In the genomic region with DNA sequence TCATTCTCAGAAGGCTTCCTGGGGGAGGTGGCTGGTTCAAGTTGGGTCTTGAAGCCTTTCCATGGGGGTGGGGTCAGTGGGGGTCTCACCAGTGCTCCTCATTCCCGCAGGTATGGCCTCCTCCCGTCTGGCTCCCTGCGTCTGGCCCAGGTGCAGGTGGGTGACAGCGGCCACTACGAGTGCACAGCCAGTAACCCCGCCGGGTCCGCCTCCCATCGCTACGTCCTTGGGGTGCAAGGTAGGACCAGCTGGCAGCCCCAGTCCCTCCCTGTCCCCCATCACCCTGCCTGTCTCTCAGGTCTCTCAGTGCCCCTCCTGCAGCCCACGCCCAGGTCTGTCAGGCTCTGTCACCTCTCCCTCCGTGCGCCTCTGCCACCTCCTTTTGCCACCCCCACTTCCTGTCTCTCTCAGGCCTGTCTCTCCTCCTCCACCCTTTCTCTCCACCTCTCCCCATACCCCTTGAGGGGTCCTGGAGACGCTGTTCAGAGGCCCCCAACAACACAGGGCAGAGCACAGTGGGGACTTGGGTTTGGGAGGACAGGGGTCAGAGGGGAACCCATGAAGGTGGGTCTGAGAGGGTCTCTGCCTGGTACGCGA, we compare ENCODE assay signal across 2 cellular contexts.
TF ChIP-seq lines count a peak whose summit lies in the region.

No MANE protein-coding gene starts in this region.

TF ChIP-seq in HEK293, 187 proteins besides CTCF, POLR2A, EP300 and RAD21:
- TF ChIP-seq GLIS2 (tag by site-specific recombination; IDR thresholded peaks at IDR 0.05): peak; percentile 34; the same call in 1 of the 2 replicates
- TF ChIP-seq EGR2 (tag by site-specific recombination; IDR thresholded peaks at IDR 0.05; ENCODE audit: low read depth): peak; percentile 61; the same call in 1 of the 2 replicates
- no peak for TF ChIP-seq ZNF266 (tag by site-specific recombination; IDR thresholded peaks at IDR 0.05; ENCODE audit: low read depth)
- TF ChIP-seq ZFHX2 (tag by site-specific recombination; conservative IDR thresholded peaks at IDR 0.05): peak; percentile 69
- no peak for TF ChIP-seq ZNF677 (tag by site-specific recombination; IDR thresholded peaks at IDR 0.05)
- TF ChIP-seq, protein P1, sequence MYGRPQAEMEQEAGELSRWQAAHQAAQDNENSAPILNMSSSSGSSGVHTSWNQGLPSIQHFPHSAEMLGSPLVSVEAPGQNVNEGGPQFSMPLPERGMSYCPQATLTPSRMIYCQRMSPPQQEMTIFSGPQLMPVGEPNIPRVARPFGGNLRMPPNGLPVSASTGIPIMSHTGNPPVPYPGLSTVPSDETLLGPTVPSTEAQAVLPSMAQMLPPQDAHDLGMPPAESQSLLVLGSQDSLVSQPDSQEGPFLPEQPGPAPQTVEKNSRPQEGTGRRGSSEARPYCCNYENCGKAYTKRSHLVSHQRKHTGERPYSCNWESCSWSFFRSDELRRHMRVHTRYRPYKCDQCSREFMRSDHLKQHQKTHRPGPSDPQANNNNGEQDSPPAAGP (tag by site-specific recombination; IDR thresholded peaks at IDR 0.05): peak; percentile 74
- no peak for TF ChIP-seq ZBTB8A (tag by site-specific recombination; IDR thresholded peaks at IDR 0.05)

TF ChIP-seq in H1, 55 proteins besides CTCF, POLR2A, EP300 and RAD21:
- no peak for TF ChIP-seq POU5F1 (IDR thresholded peaks at IDR 0.05; ENCODE audit: low read depth, low read length)
- no peak for TF ChIP-seq GTF2F1 (IDR thresholded peaks at IDR 0.05; ENCODE audit: borderline replicate concordance, low read depth, low read length)
- no peak for TF ChIP-seq CTBP2 (IDR thresholded peaks at IDR 0.05; ENCODE audit: borderline replicate concordance, insufficient read depth, insufficient read length, low read length)
TF ChIP-seq in H1: peak in this region for 0.
